Comparison of ENCODE assay signal across 16 cellular contexts in genomic region chr7:17095001-17095574, GRCh38.
DNase-seq lines count a peak whose midpoint lies in the region; ATAC-seq lines count a peak whose summit lies in the region.
"Had no signal": no experiment of that assay in that cellular context is flagged by ENCODE, and none has a peak within 500 bp of the region (broad histone marks: within the 10 kb centered on the region; RNA-seq: fewer than 3 reads in every experiment).

No MANE protein-coding gene starts in this region.

- no peak overlapping the region for H3K4me3 Mint-ChIP-seq in activated naive CD4-positive, alpha-beta T cell treated with anti-CD3 and anti-CD28 coated beads, Interleukin-2, amount 10 ng/mL, durations not matched to agents 7 days and 5 days
- no peak overlapping the region for H3K4me3 Mint-ChIP-seq in CD8-positive, alpha-beta memory T cell
- H3K4me3 Mint-ChIP-seq: stimulated activated naive CD8-positive, alpha-beta T cell treated with anti-CD3 and anti-CD28 coated beads, Interleukin-15, amount 100 ng/mL, for 72 hours had no signal

- H3K9me3 Mint-ChIP-seq in activated naive CD4-positive, alpha-beta T cell treated with anti-CD3 and anti-CD28 coated beads, Interleukin-2, amount 10 ng/mL, durations not matched to agents 7 days and 5 days: no peaks in the 10 kb centered on the region
- H3K9me3 Mint-ChIP-seq in CD8-positive, alpha-beta memory T cell: no peaks in the 10 kb centered on the region
- H3K9me3 Mint-ChIP-seq: stimulated activated naive CD8-positive, alpha-beta T cell treated with anti-CD3 and anti-CD28 coated beads, Interleukin-15, amount 100 ng/mL, for 72 hours had no signal

- H3K4me1 Mint-ChIP-seq in activated naive CD4-positive, alpha-beta T cell treated with anti-CD3 and anti-CD28 coated beads, Interleukin-2, amount 10 ng/mL, durations not matched to agents 7 days and 5 days: no peaks in the 10 kb centered on the region
- peaks cover 1 to 12% (median 8%) of the 10 kb centered on the region in 3 donors for H3K4me1 Mint-ChIP-seq in CD8-positive, alpha-beta memory T cell

- no peaks in the 10 kb centered on the region for H3K27me3 Mint-ChIP-seq in activated naive CD4-positive, alpha-beta T cell treated with anti-CD3 and anti-CD28 coated beads, Interleukin-2, amount 10 ng/mL, durations not matched to agents 7 days and 5 days
- peaks cover 0 to 3% of the 10 kb centered on the region in 2 donors for H3K27me3 Mint-ChIP-seq in CD8-positive, alpha-beta memory T cell
- H3K27me3 Mint-ChIP-seq: stimulated activated naive CD8-positive, alpha-beta T cell treated with anti-CD3 and anti-CD28 coated beads, Interleukin-15, amount 100 ng/mL, for 72 hours had no signal

- POLR2A ChIA-PET in CD8-positive, alpha-beta memory T cell (lab: Charles Lee): no interaction called here

- no peaks in the 10 kb centered on the region for H3K9me3 ChIP-seq in CD8-positive, alpha-beta memory T cell (ENCODE audit: low read length)
- H3K9me3 ChIP-seq: colonic mucosa had no signal

- no peaks in the 10 kb centered on the region for H3K4me1 ChIP-seq in CD8-positive, alpha-beta memory T cell (ENCODE audit: insufficient read depth, low read length)
- H3K4me1 ChIP-seq: colonic mucosa had no signal

- no peak overlapping the region for H3K4me3 ChIP-seq in CD8-positive, alpha-beta memory T cell (ENCODE audit: low read length)
- H3K4me3 ChIP-seq: colonic mucosa, lung had no signal

- H3K27ac Mint-ChIP-seq in activated naive CD4-positive, alpha-beta T cell treated with anti-CD3 and anti-CD28 coated beads, Interleukin-2, amount 10 ng/mL, durations not matched to agents 7 days and 5 days: no peak overlapping the region
- no peak overlapping the region for H3K27ac Mint-ChIP-seq in CD8-positive, alpha-beta memory T cell
- H3K27ac Mint-ChIP-seq: stimulated activated naive CD8-positive, alpha-beta T cell treated with anti-CD3 and anti-CD28 coated beads, Interleukin-15, amount 100 ng/mL, for 72 hours had no signal

- H3K36me3 Mint-ChIP-seq in activated naive CD4-positive, alpha-beta T cell treated with anti-CD3 and anti-CD28 coated beads, Interleukin-2, amount 10 ng/mL, durations not matched to agents 7 days and 5 days: no peaks in the 10 kb centered on the region
- no peaks in the 10 kb centered on the region for H3K36me3 Mint-ChIP-seq in CD8-positive, alpha-beta memory T cell

- ATAC-seq in stimulated activated naive CD8-positive, alpha-beta T cell treated with anti-CD3 and anti-CD28 coated beads, Interleukin-15, Interleukin-2, amounts not matched to agents 100 U/mL and 50 U/mL, for 24 hours: no peak
- ATAC-seq: stimulated activated naive CD8-positive, alpha-beta T cell treated with anti-CD3 and anti-CD28 coated beads, Interleukin-15, amount 100 ng/mL, for 72 hours had no signal

- H3K27me3 ChIP-seq in CD8-positive, alpha-beta memory T cell (ENCODE audit: insufficient read depth, low read length, poor library complexity, severe bottlenecking): no peaks in the 10 kb centered on the region
- H3K27me3 ChIP-seq: colonic mucosa had no signal

- H3K27ac ChIP-seq in CD8-positive, alpha-beta memory T cell (ENCODE audit: low read depth, low read length): no peak overlapping the region
- H3K27ac ChIP-seq: colonic mucosa had no signal

- H3K36me3 ChIP-seq in CD8-positive, alpha-beta memory T cell (ENCODE audit: insufficient read depth, low read length): no peaks in the 10 kb centered on the region
- H3K36me3 ChIP-seq: colonic mucosa had no signal

- CTCF ChIA-PET in activated naive CD4-positive, alpha-beta T cell treated with anti-CD3 and anti-CD28 coated beads, Interleukin-2, amount 10 ng/mL, durations not matched to agents 7 days and 5 days (lab: Charles Lee): no interaction called here
- CTCF ChIA-PET in CD8-positive, alpha-beta memory T cell (lab: Charles Lee): interaction anchor here (0.6 kb wide), 1 partner anchor 59 kb away, joined by 3 read pairs; no protein-coding TSS in a partner anchor

- DNase-seq in GM03348 (ENCODE audit: low spot score): peak; percentile 49
- peak; percentile 87 for DNase-seq in NCI-H226
- DNase-seq in dedifferentiated amniotic fluid mesenchymal stem cell (ENCODE audit: extremely low spot score): peak; percentile 76
- DNase-seq in renal cortical epithelial cell (ENCODE audit: low read depth): peak; percentile 26
- no peak for DNase-seq in activated naive CD4-positive, alpha-beta T cell treated with anti-CD3 and anti-CD28 coated beads, Interleukin-2, amount 10 ng/mL, durations not matched to agents 7 days and 5 days
- no peak for DNase-seq in CD8-positive, alpha-beta memory T cell
- no peak for DNase-seq in stimulated activated naive CD8-positive, alpha-beta T cell treated with anti-CD3 and anti-CD28 coated beads, Interleukin-15, Interleukin-2, amounts not matched to agents 100 U/mL and 50 U/mL, for 24 hours
- DNase-seq in NCI-H748 treated with DMSO at 0.1 percent for 48 hours (lab: John Stamatoyannopoulos, UW): no peak
- DNase-seq: activated CD4-positive, alpha-beta T cell treated with anti-CD3 and anti-CD28 coated beads for 48 hours; activated effector memory CD4-positive, alpha-beta T cell treated with anti-CD3 and anti-CD28 coated beads, Interleukin-2, amount 50 U/mL, for 16 hours; colonic mucosa; NCI-H774; occipital lobe; stimulated activated CD4-positive, alpha-beta T cell treated with anti-CD3 and anti-CD28 coated beads, Interleukin-4, amount 100 ng/mL, for 24 hours; stimulated activated naive CD8-positive, alpha-beta T cell treated with anti-CD3 and anti-CD28 coated beads, Interleukin-15, amount 100 ng/mL, for 72 hours had no signal

Comparison
In these comparisons a context has a peak if more than half of its experiments do, and no peak if none do; other contexts are left out.
1. DNase-seq: peak in GM03348 (single experiment), NCI-H226 (single experiment), dedifferentiated amniotic fluid mesenchymal stem cell (single experiment) and renal cortical epithelial cell (single experiment); none in activated naive CD4-positive, alpha-beta T cell treated with anti-CD3 and anti-CD28 coated beads, Interleukin-2, amount 10 ng/mL, durations not matched to agents 7 days and 5 days (single experiment), CD8-positive, alpha-beta memory T cell (0 of 5), stimulated activated naive CD8-positive, alpha-beta T cell treated with anti-CD3 and anti-CD28 coated beads, Interleukin-15, Interleukin-2, amounts not matched to agents 100 U/mL and 50 U/mL, for 24 hours (single experiment) and NCI-H748 treated with DMSO at 0.1 percent for 48 hours (single experiment).